ENCODE assay signal across 7 cellular contexts in genomic region chr5:32443541-32444190, GRCh38. TPM values are rescaled to one million over a fixed set of nuclear protein-coding genes. Genes with fewer than 3 reads are reported as not detected.
DNase-seq lines count a peak whose midpoint lies in the region; ATAC-seq, FAIRE-seq and TF ChIP-seq lines count a peak whose summit lies in the region.

No MANE protein-coding gene starts in this region.

- H3K9me3 Mint-ChIP-seq in activated CD4-positive, alpha-beta T cell treated with anti-CD3 and anti-CD28 coated beads, Interleukin-2, amount 10 ng/mL, durations not matched to agents 7 days and 5 days, result peaks cover 3% of the 10 kb centered on the region

- H3K36me3 ChIP-seq in HAP-1 (replicated peaks) (peaks cover 16% of the 10 kb centered on the region), MG63 (peaks cover 30% of the 10 kb centered on the region), ectodermal cell (ENCODE audit: control insufficient read depth, insufficient read depth, low read length) (no peaks in the 10 kb centered on the region), lung (ENCODE audit: control insufficient read depth in 2 of 2, insufficient read depth in 2 of 2, low read length in 2 of 2) (no peaks in the 10 kb centered on the region)

- WGBS in ectodermal cell, 2 experiments, result 0% methylated on average over 61 of the region's 61 CpGs
- WGBS in lung, 2 donors, result 1% methylated on average over 34 to 61 of the region's 61 CpGs

- H3K4me1 Mint-ChIP-seq in activated CD4-positive, alpha-beta T cell treated with anti-CD3 and anti-CD28 coated beads, Interleukin-2, amount 10 ng/mL, durations not matched to agents 7 days and 5 days, result peaks cover 33% of the 10 kb centered on the region

- H3K4me1 ChIP-seq in HAP-1 (peaks cover 17% of the 10 kb centered on the region), ectodermal cell (ENCODE audit: control insufficient read depth, insufficient read depth, low read length) (peaks cover 7% of the 10 kb centered on the region), lung (ENCODE audit: control insufficient read depth in 2 of 2, insufficient read depth in 2 of 2, low read length in 2 of 2) (peaks cover 6 to 11% of the 10 kb centered on the region in 2 donors)

- peak; percentile 35 for DNase-seq in GM12892 (ENCODE audit: insufficient read length)
- peak; percentile 17 to 62 for DNase-seq in HAP-1 (ENCODE audit: low spot score in 2 of 2)
- DNase-seq in MG63, result peak; percentile 60
- peak; percentile 48 for DNase-seq in activated CD4-positive, alpha-beta T cell treated with anti-CD3 and anti-CD28 coated beads, Interleukin-2, amount 10 ng/mL, durations not matched to agents 7 days and 5 days
- DNase-seq in lung (ENCODE audit: low spot score), result peak; percentile 47
- peak; percentile 5 for DNase-seq in stimulated activated CD8-positive, alpha-beta memory T cell treated with anti-CD3 and anti-CD28 coated beads, Interleukin-12 subunit alpha, Interleukin-12 subunit beta, amount 100 ng/mL, for 1 hour (ENCODE audit: low read depth)

- H3K9me3 ChIP-seq in HAP-1 (0 out of 2 replicates have a peak, but pooled peaks cover 2% of the 10 kb centered on the region), MG63 (no peaks in the 10 kb centered on the region), ectodermal cell (ENCODE audit: control insufficient read depth, low read length) (no peaks in the 10 kb centered on the region), lung (ENCODE audit: control insufficient read depth in 2 of 2, insufficient read depth in 1 of 2, low read length in 1 of 2) (no peaks in the 10 kb centered on the region)

- H3K27ac ChIP-seq in ectodermal cell (ENCODE audit: insufficient read depth, low read depth, low read length, poor library complexity, severe bottlenecking) (peak overlapping the region; percentile 76), lung (ENCODE audit: low read depth in 1 of 2, low read length in 1 of 2) (peak overlapping the region; percentile 85 to 89)

- CTCF ChIA-PET in activated CD4-positive, alpha-beta T cell treated with anti-CD3 and anti-CD28 coated beads, Interleukin-2, amount 10 ng/mL, durations not matched to agents 7 days and 5 days (lab: Charles Lee), result no interaction called here

- peaks cover 21% of the 10 kb centered on the region for H3K36me3 Mint-ChIP-seq in activated CD4-positive, alpha-beta T cell treated with anti-CD3 and anti-CD28 coated beads, Interleukin-2, amount 10 ng/mL, durations not matched to agents 7 days and 5 days (ENCODE audit: low read depth)

- TF ChIP-seq POLR2A in GM12892 (IDR thresholded peaks at IDR 0.05; ENCODE audit: low read depth, low read length), result no peak

- H3K27me3 ChIP-seq in HAP-1 (ENCODE audit: low read depth) (no peaks in the 10 kb centered on the region), MG63 (no peaks in the 10 kb centered on the region), ectodermal cell (ENCODE audit: control insufficient read depth, insufficient read depth, low read length, poor library complexity, severe bottlenecking) (peaks cover 13% of the 10 kb centered on the region), lung (ENCODE audit: control insufficient read depth, insufficient read depth) (no peaks in the 10 kb centered on the region)

- peak overlapping the region; percentile 79 for H3K4me3 ChIP-seq in HAP-1
- H3K4me3 ChIP-seq in MG63, result peak overlapping the region; percentile 74
- H3K4me3 ChIP-seq in ectodermal cell (ENCODE audit: insufficient read depth, low read depth, low read length), result peak overlapping the region; percentile 89
- peak overlapping the region; percentile 97 for H3K4me3 ChIP-seq in lung

- peak overlapping the region; percentile 96 for H3K27ac Mint-ChIP-seq in activated CD4-positive, alpha-beta T cell treated with anti-CD3 and anti-CD28 coated beads, Interleukin-2, amount 10 ng/mL, durations not matched to agents 7 days and 5 days

- no peak for FAIRE-seq in GM12892 (lab: Jason Lieb, UNC)

- in situ Hi-C loops in HAP-1 (cut with MboI; ENCODE audit: low sequenced_read_pairs), result no loop called here

- POLR2A ChIA-PET in activated CD4-positive, alpha-beta T cell treated with anti-CD3 and anti-CD28 coated beads, Interleukin-2, amount 10 ng/mL, durations not matched to agents 7 days and 5 days (lab: Charles Lee), result interaction anchor here (0.6 kb wide), 1 partner anchor 33 kb away, joined by 4 read pairs; no protein-coding TSS in a partner anchor

- H3K4me3 Mint-ChIP-seq in activated CD4-positive, alpha-beta T cell treated with anti-CD3 and anti-CD28 coated beads, Interleukin-2, amount 10 ng/mL, durations not matched to agents 7 days and 5 days, result peak overlapping the region; percentile 91

- peak; percentile 72 for ATAC-seq in lung (ENCODE audit: insufficient read depth, low FRiP score)

- TF ChIP-seq CTCF in lung (IDR thresholded peaks at IDR 0.05; ENCODE audit: control extremely low read depth, extremely low read depth), result no peak

- peaks cover 3% of the 10 kb centered on the region for H3K27me3 Mint-ChIP-seq in activated CD4-positive, alpha-beta T cell treated with anti-CD3 and anti-CD28 coated beads, Interleukin-2, amount 10 ng/mL, durations not matched to agents 7 days and 5 days

RNA-seq across cellular contexts. Expression of gene ZFR, which starts 0.9 kb away (rescaled TPM):
- polyA plus RNA-seq in GM12892 (2012; ENCODE audit: missing spikeins), result 32.0 TPM
- total RNA-seq in MG63 (2014; rRNA removed; shearing (Covaris generic); ENCODE audit: low replicate concordance), result 62.7 and 95.5 TPM in 2 replicates
- 10 to 100 TPM; 46.6 to 52.1 TPM for total RNA-seq in activated CD4-positive, alpha-beta T cell treated with anti-CD3 and anti-CD28 coated beads, Interleukin-2, amount 10 ng/mL, durations not matched to agents 7 days and 5 days
- polyA plus RNA-seq in ectodermal cell (2013, experiment 1 of 4), result 84.8 TPM
- 83.7 TPM for polyA plus RNA-seq in ectodermal cell (2013, experiment 2 of 4)
- polyA plus RNA-seq in ectodermal cell (2013, experiment 3 of 4), result 82.8 TPM
- polyA plus RNA-seq in ectodermal cell (2013, experiment 4 of 4), result 91.0 TPM
- total RNA-seq in lung, result 10 to 100 TPM; 45.2 to 91.8 TPM
- 10 to 100 TPM; 23.0 to 30.5 TPM for polyA plus RNA-seq in lung

Comparison
In these comparisons a context has a peak if more than half of its experiments do, and no peak if none do; other contexts are left out.
1. Peak in every context shown above with its lines: DNase-seq, ATAC-seq, H3K4me3 ChIP-seq and H3K27ac ChIP-seq.
2. DNase-seq: peak in every context shown above with its lines; median percentile 60 in MG63; 48 in activated CD4-positive, alpha-beta T cell treated with anti-CD3 and anti-CD28 coated beads, Interleukin-2, amount 10 ng/mL, durations not matched to agents 7 days and 5 days; 47 in lung; 40 in HAP-1; 35 in GM12892; 5 in stimulated activated CD8-positive, alpha-beta memory T cell treated with anti-CD3 and anti-CD28 coated beads, Interleukin-12 subunit alpha, Interleukin-12 subunit beta, amount 100 ng/mL, for 1 hour.